In genomic region chr17:44911133-44912001, GRCh38 we compare ENCODE assay signal across 9 cellular contexts. TPM values are rescaled to one million over a fixed set of nuclear protein-coding genes. Genes with fewer than 3 reads are reported as not detected.
DNase-seq lines count a peak whose midpoint lies in the region; ATAC-seq and TF ChIP-seq lines count a peak whose summit lies in the region.
"Had no signal": no experiment of that assay in that cellular context is flagged by ENCODE, and none has a peak within 500 bp of the region (broad histone marks: within the 10 kb centered on the region; RNA-seq: fewer than 3 reads in every experiment).

No MANE protein-coding gene starts in this region.

- H3K27ac ChIP-seq in HUES64 (ENCODE audit: low read depth, low read length) (no peak overlapping the region), liver (ENCODE audit: low read depth in 1 of 2, low read length in 2 of 2) (no peak overlapping the region)

- DNase-seq in D341Med (ENCODE audit: low spot score) (peak; percentile 78), NCI-H1048 (lab: John Stamatoyannopoulos, UW) (no peak)
- DNase-seq in stimulated activated CD8-positive, alpha-beta memory T cell treated with anti-CD3 and anti-CD28 coated beads, Interleukin-2, amount 100 ng/mL, for 48 hours (ENCODE audit: low read depth in 2 of 2): peak; percentile 10 to 40

- 12% methylated on average over 56 of the region's 56 CpGs for WGBS in HUES64
- 8% methylated on average over 56 of the region's 56 CpGs for WGBS in liver

- H3K27me3 ChIP-seq in HUES64 (ENCODE audit: insufficient read depth, low read length): peaks cover 29% of the 10 kb centered on the region
- no peaks in the 10 kb centered on the region for H3K27me3 ChIP-seq in liver (ENCODE audit: control insufficient read depth in 4 of 4, insufficient read depth in 4 of 4, low read length in 3 of 4)

- H3K4me3 Mint-ChIP-seq in dendritic cell treated with granulocyte-macrophage colony-stimulating factor and Interleukin-4, amounts not matched to agents 40 ng/mL and 50 ng/mL, for 4 days: peak overlapping the region; percentile 58

- H3K36me3 ChIP-seq in HUES64 (ENCODE audit: insufficient read depth, low read length) (no peaks in the 10 kb centered on the region), liver (ENCODE audit: control insufficient read depth in 4 of 4, insufficient read depth in 3 of 4, low read depth in 1 of 4, low read length in 3 of 4) (no peaks in the 10 kb centered on the region)

- peaks cover 38% of the 10 kb centered on the region for H3K27me3 Mint-ChIP-seq in dendritic cell treated with granulocyte-macrophage colony-stimulating factor and Interleukin-4, amounts not matched to agents 40 ng/mL and 50 ng/mL, for 4 days

- intact Hi-C loops in dendritic cell treated with granulocyte-macrophage colony-stimulating factor and Interleukin-4, amounts not matched to agents 40 ng/mL and 50 ng/mL, for 4 days (cut with micrococcal nuclease): loop anchor here (10.0 kb wide), 2 partner anchors 183 to 223 kb away; partner anchors contain the start of genes ACBD4 and PLCD3

- peak overlapping the region; percentile 40; the same call in 1 of the 2 replicates for H3K9ac ChIP-seq in HUES64 (ENCODE audit: low read depth, low read length)
- H3K9ac ChIP-seq in liver (ENCODE audit: low read depth in 1 of 2, low read length in 2 of 2): no peak overlapping the region

- TF ChIP-seq RAD21 in liver (IDR thresholded peaks at IDR 0.05): peak; percentile 64 to 76

- no peak overlapping the region for H3K27ac Mint-ChIP-seq in dendritic cell treated with granulocyte-macrophage colony-stimulating factor and Interleukin-4, amounts not matched to agents 40 ng/mL and 50 ng/mL, for 4 days

- H3K4me1 Mint-ChIP-seq in dendritic cell treated with granulocyte-macrophage colony-stimulating factor and Interleukin-4, amounts not matched to agents 40 ng/mL and 50 ng/mL, for 4 days (ENCODE audit: low read depth): peaks cover 51% of the 10 kb centered on the region

- ATAC-seq in activated CD4-positive, CD25-positive, alpha-beta regulatory T cell treated with anti-CD3 and anti-CD28 coated beads, Interleukin-2, amount 50 U/mL, for 24 hours: peak; percentile 64 to 72
- no peak for ATAC-seq in HG03097 (IDR thresholded peaks at IDR 0.05; ENCODE audit: low FRiP score, unreplicated experiment)

- no peaks in the 10 kb centered on the region for H3K9me3 Mint-ChIP-seq in dendritic cell treated with granulocyte-macrophage colony-stimulating factor and Interleukin-4, amounts not matched to agents 40 ng/mL and 50 ng/mL, for 4 days

- no peaks in the 10 kb centered on the region for H3K36me3 Mint-ChIP-seq in dendritic cell treated with granulocyte-macrophage colony-stimulating factor and Interleukin-4, amounts not matched to agents 40 ng/mL and 50 ng/mL, for 4 days (ENCODE audit: low read depth)

- H3K4me3 ChIP-seq in HUES64 (ENCODE audit: low read length) (peak overlapping the region; percentile 55), liver (ENCODE audit: low read depth in 1 of 3, low read length in 3 of 3) (peak overlapping the region in 1 of 3 donors; percentile 37)

- H3K9me3 ChIP-seq in HUES64 (ENCODE audit: insufficient read depth, low read depth, low read length) (no peaks in the 10 kb centered on the region), liver (ENCODE audit: control insufficient read depth in 4 of 4, low read length in 3 of 4) (no peaks in the 10 kb centered on the region)

- H3K4me1 ChIP-seq in HUES64 (ENCODE audit: insufficient read depth, low read length): 0 out of 2 replicates have a peak, but pooled peaks cover 3% of the 10 kb centered on the region
- peaks cover 0 to 16% (median 10%) of the 10 kb centered on the region in 4 donors for H3K4me1 ChIP-seq in liver (ENCODE audit: control insufficient read depth in 4 of 4, insufficient read depth in 4 of 4, low read length in 3 of 4)

- TF ChIP-seq CTCF in liver (IDR thresholded peaks at IDR 0.05; ENCODE audit: low read depth, low read length, missing input control): peak; percentile 45

TF ChIP-seq in liver, 16 proteins besides CTCF, POLR2A, EP300 and RAD21:
- TF ChIP-seq SP1 (IDR thresholded peaks at IDR 0.05) (peak; percentile 17), MAX (IDR thresholded peaks at IDR 0.05) (no peak), RXRA (IDR thresholded peaks at IDR 0.05) (peak in 1 of 2 donors; percentile 41), FOXA1 (IDR thresholded peaks at IDR 0.05) (no peak)

RNA-seq across cellular contexts. Expression of gene GFAP, which starts 3.9 kb away (rescaled TPM):
- 0.20 TPM for polyA plus RNA-seq in HUES64 (2013, experiment 1 of 2)
- polyA plus RNA-seq in HUES64 (2013, experiment 2 of 2): 0.76 TPM
- under 1 TPM; 0.33 to 0.42 TPM for total RNA-seq in liver
- under 1 TPM in 1 of 2 donors, not detected in 1; 0.24 TPM for polyA plus RNA-seq in liver
- total RNA-seq: T-helper 1 cell treated with Interleukin-12 subunit alpha and Interleukin-12 subunit beta and Interleukin-4 antibody, amounts not matched to agents 30 ng/mL and 1 ng/mL, for 36 hours had no signal

RNA-seq across cellular contexts. Expression of gene EFTUD2, which starts 12.1 kb away (rescaled TPM):
- 118 TPM for polyA plus RNA-seq in HUES64 (2013, experiment 1 of 2)
- 111 TPM for polyA plus RNA-seq in HUES64 (2013, experiment 2 of 2)
- total RNA-seq in liver: 10 to 100 TPM; 45.8 to 84.3 TPM
- 10 to 100 TPM; 19.8 to 20.9 TPM for polyA plus RNA-seq in liver

RNA-seq across cellular contexts. Expression of gene KIF18B, which starts 36.2 kb away (rescaled TPM):
- polyA plus RNA-seq in HUES64 (2013, experiment 1 of 2): 25.5 TPM
- polyA plus RNA-seq in HUES64 (2013, experiment 2 of 2): 22.4 TPM
- 10 to 100 TPM in 1 of 2 donors, under 1 TPM in 1; under 0.01 to 11.9 TPM for total RNA-seq in liver
- under 1 TPM; 0.10 to 0.87 TPM for polyA plus RNA-seq in liver

RNA-seq across cellular contexts. Expression of gene C1QL1, which starts 56.7 kb away (rescaled TPM):
- 4.1 TPM for polyA plus RNA-seq in HUES64 (2013, experiment 1 of 2)
- 6.3 TPM for polyA plus RNA-seq in HUES64 (2013, experiment 2 of 2)
- under 1 TPM; 0.17 to 0.23 TPM for total RNA-seq in liver
- under 1 TPM in 1 of 2 donors, not detected in 1; 0.57 TPM for polyA plus RNA-seq in liver
